Comparison of ENCODE assay signal across 8 cellular contexts in genomic region chr9:122370869-122371467, GRCh38. TPM values are rescaled to one million over a fixed set of nuclear protein-coding genes. Genes with fewer than 3 reads are reported as not detected.
DNase-seq lines count a peak whose midpoint lies in the region; ATAC-seq, FAIRE-seq and TF ChIP-seq lines count a peak whose summit lies in the region.

PTGS1 (plus strand) TSS chr9:122371024; CDS start chr9:122371085, 61 bp downstream.

- ATAC-seq in HG03139 (IDR thresholded peaks at IDR 0.05; ENCODE audit: unreplicated experiment), result peak; percentile 64
- ATAC-seq in naive thymus-derived CD8-positive, alpha-beta T cell, result peak; percentile 45 to 46
- no peak for ATAC-seq in HG02970 (IDR thresholded peaks at IDR 0.05; ENCODE audit: low FRiP score, unreplicated experiment)

- H3K9me3 Mint-ChIP-seq in naive thymus-derived CD8-positive, alpha-beta T cell, result peaks cover 0 to 4% (median 0%) of the 10 kb centered on the region in 9 donors

- no peaks in the 10 kb centered on the region for H3K36me3 Mint-ChIP-seq in naive thymus-derived CD8-positive, alpha-beta T cell

- TF ChIP-seq CTCF in AG10803 (conservative IDR thresholded peaks at IDR 0.05; ENCODE audit: low read length), result no peak

- peak within 1 kb of the TSS in 1 of 10 donors; percentile 16 for H3K27ac Mint-ChIP-seq in naive thymus-derived CD8-positive, alpha-beta T cell

- H3K27ac ChIP-seq in SJCRH30 (no peak within 1 kb of the TSS), esophagus (ENCODE audit: low read depth in 2 of 2, low read length in 1 of 2) (peak within 1 kb of the TSS; percentile 69 to 85)

- FAIRE-seq in GM18507 (lab: Jason Lieb, UNC), result peak; percentile 54

- peaks cover 12 to 55% (median 36%) of the 10 kb centered on the region in 5 donors for H3K27me3 Mint-ChIP-seq in naive thymus-derived CD8-positive, alpha-beta T cell

- H3K9me3 ChIP-seq in SJCRH30 (replicated peaks) (no peaks in the 10 kb centered on the region), esophagus (ENCODE audit: control insufficient read depth in 2 of 2, insufficient read depth in 1 of 2, low read depth in 1 of 2, low read length in 1 of 2) (no peaks in the 10 kb centered on the region)

- H3K4me3 ChIP-seq in AG10803 (ENCODE audit: low read length), result peak within 1 kb of the TSS; percentile 70
- peak within 1 kb of the TSS; percentile 33 for H3K4me3 ChIP-seq in SJCRH30
- H3K4me3 ChIP-seq in esophagus (ENCODE audit: low read depth in 1 of 2, low read length in 2 of 2), result peak within 1 kb of the TSS; percentile 54 to 57

- DNase-seq in AG10803 (ENCODE audit: low read depth) (peak; percentile 34), GM18507 (ENCODE audit: extremely low spot score, insufficient read length, low read depth) (peak; percentile 49), SJCRH30 (peak; percentile 69 to 70), foreskin melanocyte (no peak)
- no peak for DNase-seq in naive thymus-derived CD8-positive, alpha-beta T cell

- WGBS in esophagus, 2 donors, result 2 to 3% methylated on average over 22 to 35 of the region's 35 CpGs

- POLR2A ChIA-PET in naive thymus-derived CD8-positive, alpha-beta T cell (lab: Charles Lee), result no interaction called here

- H3K27me3 ChIP-seq in SJCRH30 (no peaks in the 10 kb centered on the region), esophagus (ENCODE audit: control insufficient read depth in 1 of 2, insufficient read depth in 2 of 2, low read length in 2 of 2) (no peaks in the 10 kb centered on the region)

- H3K4me3 Mint-ChIP-seq in naive thymus-derived CD8-positive, alpha-beta T cell, result peak within 1 kb of the TSS; percentile 44 to 84 (median 76)

- H3K4me1 ChIP-seq in SJCRH30 (peaks cover 7% of the 10 kb centered on the region), esophagus (ENCODE audit: control insufficient read depth in 2 of 2, insufficient read depth in 2 of 2, low read length in 1 of 2) (peaks cover 10 to 33% of the 10 kb centered on the region in 2 donors)

- peaks cover 8 to 24% (median 12%) of the 10 kb centered on the region in 4 donors for H3K4me1 Mint-ChIP-seq in naive thymus-derived CD8-positive, alpha-beta T cell

- no peaks in the 10 kb centered on the region for H3K36me3 ChIP-seq in SJCRH30
- peaks cover 0 to 4% of the 10 kb centered on the region in 2 donors for H3K36me3 ChIP-seq in esophagus (ENCODE audit: control insufficient read depth in 2 of 2, insufficient read depth in 2 of 2, low read length in 1 of 2)

RNA-seq across cellular contexts. Expression of gene PTGS1, which starts in this region (rescaled TPM):
- total RNA-seq in SJCRH30 (2014; rRNA removed; shearing (Covaris generic)), result 0.85 and 1.2 TPM in 2 replicates
- 10 to 100 TPM in 1 of 2 donors, 1 to 10 TPM in 1; 6.8 to 20.3 TPM for polyA plus RNA-seq in esophagus
- total RNA-seq in naive thymus-derived CD8-positive, alpha-beta T cell, result 1 to 10 TPM in 1 of 2 experiments, under 1 TPM in 1; 0.60 to 1.0 TPM
- under 1 TPM in 1 of 3 donors, not detected in 2; 0.22 TPM for polyA plus RNA-seq in naive thymus-derived CD8-positive, alpha-beta T cell

Comparison
In these comparisons a context has a peak if more than half of its experiments do, and no peak if none do; other contexts are left out.
1. RNA of gene PTGS1 (polyA plus RNA-seq): 6.8 to 20.3 TPM in esophagus; 0.22 TPM in naive thymus-derived CD8-positive, alpha-beta T cell; every median in the first group is over 4 times any median in the second.
2. DNase-seq: peak in AG10803 (single experiment), GM18507 (single experiment) and SJCRH30 (2 of 2); none in naive thymus-derived CD8-positive, alpha-beta T cell (0 of 10) and foreskin melanocyte (single experiment).
3. Peak in every context shown above with its lines, with median percentiles within 50 percentile points of each other: H3K4me3 ChIP-seq.